ENCODE assay signal across 8 cellular contexts in genomic region chr2:70301344-70302194, GRCh38. TPM values are rescaled to one million over a fixed set of nuclear protein-coding genes. Genes with fewer than 3 reads are reported as not detected.
DNase-seq lines count a peak whose midpoint lies in the region; ATAC-seq and TF ChIP-seq lines count a peak whose summit lies in the region.

FAM136A (minus strand) TSS chr2:70302067; CDS start chr2:70302011, 56 bp downstream.

- peak; percentile 97 for DNase-seq in AG20443 (ENCODE audit: low spot score)
- peak; percentile 77 for DNase-seq in NCI-H510A (lab: John Stamatoyannopoulos, UW)
- DNase-seq in activated CD4-positive, alpha-beta T cell treated with anti-CD3 and anti-CD28 coated beads, Interleukin-2, amount 10 ng/mL, durations not matched to agents 24 days and 14 days: peak; percentile 97
- peak; percentile 80 for DNase-seq in dedifferentiated amniotic fluid mesenchymal stem cell (ENCODE audit: extremely low spot score)
- peak; percentile 86 to 99 for DNase-seq in left lung
- peak; percentile 82 for DNase-seq in stimulated activated CD4-positive, alpha-beta T cell treated with anti-CD3 and anti-CD28 coated beads, Interleukin-2, amount 100 ng/mL, for 4 hours (ENCODE audit: low read depth)

- H3K36me3 ChIP-seq in left lung: peaks cover 0 to 40% of the 10 kb centered on the region in 2 donors

- peak within 1 kb of the TSS; percentile 93 for H3K27ac Mint-ChIP-seq in activated CD4-positive, alpha-beta T cell treated with anti-CD3 and anti-CD28 coated beads, Interleukin-2, amount 10 ng/mL, durations not matched to agents 24 days and 14 days

- no peaks in the 10 kb centered on the region for H3K9me3 Mint-ChIP-seq in activated CD4-positive, alpha-beta T cell treated with anti-CD3 and anti-CD28 coated beads, Interleukin-2, amount 10 ng/mL, durations not matched to agents 24 days and 14 days

- peak; percentile 79 for ATAC-seq in HG03196 (IDR thresholded peaks at IDR 0.05; ENCODE audit: unreplicated experiment)
- ATAC-seq in left lung: peak; percentile 96

- peaks cover 39% of the 10 kb centered on the region for H3K4me1 Mint-ChIP-seq in activated CD4-positive, alpha-beta T cell treated with anti-CD3 and anti-CD28 coated beads, Interleukin-2, amount 10 ng/mL, durations not matched to agents 24 days and 14 days

- H3K4me3 ChIP-seq in left lung: peak within 1 kb of the TSS; percentile 88 to 98

- peak; percentile 92 for TF ChIP-seq POLR2A in GM18951 (IDR thresholded peaks at IDR 0.05; ENCODE audit: extremely low read depth, insufficient read depth, insufficient read length)

- no peaks in the 10 kb centered on the region for H3K27me3 ChIP-seq in left lung

- H3K27ac ChIP-seq in left lung: peak within 1 kb of the TSS; percentile 74 to 76

- no peaks in the 10 kb centered on the region for H3K9me3 ChIP-seq in left lung

- no peaks in the 10 kb centered on the region for H3K27me3 Mint-ChIP-seq in activated CD4-positive, alpha-beta T cell treated with anti-CD3 and anti-CD28 coated beads, Interleukin-2, amount 10 ng/mL, durations not matched to agents 24 days and 14 days

- peaks cover 3 to 19% of the 10 kb centered on the region in 2 donors for H3K4me1 ChIP-seq in left lung

- TF ChIP-seq CTCF in left lung (IDR thresholded peaks at IDR 0.05): peak; percentile 96 to 99

- H3K36me3 Mint-ChIP-seq in activated CD4-positive, alpha-beta T cell treated with anti-CD3 and anti-CD28 coated beads, Interleukin-2, amount 10 ng/mL, durations not matched to agents 24 days and 14 days (ENCODE audit: low read depth): peaks cover 37% of the 10 kb centered on the region

- in situ Hi-C loops in GM18951 (cut with MboI; ENCODE audit: low sequenced_read_pairs, unreplicated experiment): loop anchor here (25.0 kb wide), 1 partner anchor 661 kb away; no protein-coding TSS in a partner anchor

- H3K4me3 Mint-ChIP-seq in activated CD4-positive, alpha-beta T cell treated with anti-CD3 and anti-CD28 coated beads, Interleukin-2, amount 10 ng/mL, durations not matched to agents 24 days and 14 days: peak within 1 kb of the TSS; percentile 91

- intact Hi-C loops in activated CD4-positive, alpha-beta T cell treated with anti-CD3 and anti-CD28 coated beads, Interleukin-2, amount 10 ng/mL, durations not matched to agents 24 days and 14 days (cut with micrococcal nuclease): loop anchor here (1.0 to 10.0 kb wide), 6 partner anchors 8 to 553 kb away; partner anchors contain the start of genes SNRPG, TGFA and TIA1
- intact Hi-C loops in left lung (cut with DNase I): no loop called here

RNA-seq across cellular contexts. Expression of gene FAM136A, which starts in this region (rescaled TPM):
- total RNA-seq in activated CD4-positive, alpha-beta T cell treated with anti-CD3 and anti-CD28 coated beads, Interleukin-2, amount 10 ng/mL, durations not matched to agents 24 days and 14 days: 85.5 and 89.7 TPM in 2 replicates
- total RNA-seq in left lung: 10 to 100 TPM; 25.6 to 31.9 TPM

Comparison
In these comparisons a context has a peak if more than half of its experiments do, and no peak if none do; other contexts are left out.
1. Peak in every context shown above with its lines: DNase-seq, ATAC-seq, H3K4me3 ChIP-seq and H3K27ac ChIP-seq.